In genomic region chr2:114020668-114021067, GRCh38 we compare ENCODE assay signal across 6 cellular contexts.
"Had no signal": no experiment of that assay in that cellular context is flagged by ENCODE, and none has a peak within 500 bp of the region (broad histone marks: within the 10 kb centered on the region; RNA-seq: fewer than 3 reads in every experiment).

No MANE protein-coding gene starts in this region.

- H3K4me3 Mint-ChIP-seq: IgD-negative memory B cell had no signal

- DNase-seq: IMR-90, KBM-7, KG1 had no signal

- FAIRE-seq: HTR-8/SVneo had no signal

- H3K4me1 Mint-ChIP-seq: IgD-negative memory B cell had no signal

- H3K36me3 Mint-ChIP-seq: IgD-negative memory B cell had no signal

- H3K27ac Mint-ChIP-seq: IgD-negative memory B cell had no signal

- H3K27ac ChIP-seq: HL-60 had no signal
